In the genomic region with DNA sequence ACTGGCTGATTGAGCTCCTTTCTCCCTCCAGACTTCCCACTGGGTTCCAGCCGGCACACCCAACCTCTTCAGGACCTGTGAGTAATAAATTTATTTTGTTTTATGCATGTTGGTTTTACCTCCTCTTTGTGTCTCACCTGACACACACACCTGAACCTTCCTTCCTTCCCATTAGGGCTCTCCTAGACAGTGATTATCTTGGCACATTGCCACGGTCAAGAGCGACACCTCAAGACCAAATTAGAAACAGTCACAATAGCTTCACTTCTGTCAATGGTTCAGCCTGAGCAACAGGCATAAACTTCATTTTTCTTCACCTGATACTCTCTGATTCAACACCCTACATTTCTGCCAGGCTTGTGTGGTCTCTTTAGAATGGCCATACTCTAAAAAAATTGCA, we compare ENCODE assay signal across 1 cellular context.
TF ChIP-seq lines count a peak whose summit lies in the region.

No MANE protein-coding gene starts in this region.

TF ChIP-seq in GM23338, 12 proteins besides CTCF, POLR2A, EP300 and RAD21 (continued from another document):
- TF ChIP-seq, protein P1, sequence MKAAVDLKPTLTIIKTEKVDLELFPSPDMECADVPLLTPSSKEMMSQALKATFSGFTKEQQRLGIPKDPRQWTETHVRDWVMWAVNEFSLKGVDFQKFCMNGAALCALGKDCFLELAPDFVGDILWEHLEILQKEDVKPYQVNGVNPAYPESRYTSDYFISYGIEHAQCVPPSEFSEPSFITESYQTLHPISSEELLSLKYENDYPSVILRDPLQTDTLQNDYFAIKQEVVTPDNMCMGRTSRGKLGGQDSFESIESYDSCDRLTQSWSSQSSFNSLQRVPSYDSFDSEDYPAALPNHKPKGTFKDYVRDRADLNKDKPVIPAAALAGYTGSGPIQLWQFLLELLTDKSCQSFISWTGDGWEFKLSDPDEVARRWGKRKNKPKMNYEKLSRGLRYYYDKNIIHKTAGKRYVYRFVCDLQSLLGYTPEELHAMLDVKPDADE (IDR thresholded peaks at IDR 0.05) = no peak
- TF ChIP-seq STAT1 (IDR thresholded peaks at IDR 0.05; ENCODE audit: unreplicated experiment) = no peak
- TF ChIP-seq ZNF331 (CRISPR knock-in tag; IDR thresholded peaks at IDR 0.05; ENCODE audit: low read depth) = no peak
